10 cellular contexts compared by ENCODE assay signal in the genomic region with DNA sequence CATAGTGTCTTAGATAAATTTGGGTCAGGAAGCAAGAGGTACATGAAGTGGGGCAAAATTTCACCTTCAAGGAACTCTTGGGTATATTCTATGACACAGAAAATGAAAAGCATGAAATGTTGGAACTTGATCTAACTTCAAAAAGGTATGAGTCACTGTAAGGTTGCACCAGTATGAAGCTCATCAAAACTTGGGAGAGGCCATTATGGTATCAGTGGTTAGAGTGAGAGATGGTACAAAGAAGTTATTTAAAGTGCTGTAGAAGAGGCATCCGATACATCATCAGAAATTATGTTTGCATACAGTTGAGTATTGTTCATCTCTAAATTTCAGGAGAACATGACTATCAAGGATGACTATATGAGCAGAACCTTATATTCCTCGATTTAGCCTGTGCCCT.
"Had no signal": no experiment of that assay in that cellular context is flagged by ENCODE, and none has a peak within 500 bp of the region (broad histone marks: within the 10 kb centered on the region; RNA-seq: fewer than 3 reads in every experiment).

No MANE protein-coding gene starts in this region.

- H3K27me3 Mint-ChIP-seq: IgD-negative memory B cell had no signal

- H3K4me3 Mint-ChIP-seq: HFFc6, IgD-negative memory B cell had no signal

- DNase-seq: GM23248, GOT3, H7, HFFc6, KBM-7 had no signal

- H3K4me1 ChIP-seq: HAP-1 had no signal

- H3K27ac Mint-ChIP-seq: HFFc6, IgD-negative memory B cell had no signal

- H3K36me3 Mint-ChIP-seq: IgD-negative memory B cell had no signal

- H3K9me3 ChIP-seq: HAP-1 had no signal

- H3K36me3 ChIP-seq: HAP-1 had no signal

- H2AFZ ChIP-seq: GM23248 had no signal

- H3K27ac ChIP-seq: GM23248, HL-60 had no signal

- H3K4me1 Mint-ChIP-seq: IgD-negative memory B cell had no signal

- ATAC-seq: HCT116, HepG2 had no signal

- H3K4me3 ChIP-seq: GM23248, HAP-1 had no signal

- H3K9ac ChIP-seq: GM23248 had no signal
